In the genomic region with DNA sequence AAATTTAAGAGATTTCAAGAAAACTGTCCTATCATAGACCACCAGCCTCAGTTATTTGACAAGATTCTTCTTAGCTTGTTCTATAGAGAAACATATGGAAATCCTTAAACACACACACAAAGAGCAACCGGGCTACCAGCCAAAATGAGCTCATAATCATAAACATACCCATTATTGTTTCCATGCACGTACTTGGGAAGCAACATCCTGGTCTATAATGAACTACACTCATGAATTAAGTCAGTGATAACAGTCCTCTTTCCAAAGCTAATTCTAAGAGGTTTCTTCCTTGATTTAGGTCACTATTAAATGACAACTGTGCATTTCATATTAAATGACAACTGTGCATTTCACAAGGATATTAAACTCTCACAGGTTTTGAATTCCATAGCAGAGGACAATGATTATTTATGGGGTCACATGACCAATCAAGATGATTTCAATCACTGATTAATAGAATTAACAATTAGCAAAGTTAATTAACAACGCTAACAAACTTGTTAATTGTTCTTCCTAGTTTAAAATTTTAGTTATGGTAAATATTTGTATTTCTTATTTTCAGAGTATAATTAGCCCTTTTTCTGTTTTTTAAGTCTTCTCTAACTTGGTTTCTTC, we compare ENCODE assay signal across 9 cellular contexts.
DNase-seq lines count a peak whose midpoint lies in the region; FAIRE-seq and TF ChIP-seq lines count a peak whose summit lies in the region.
"Had no signal": no experiment of that assay in that cellular context is flagged by ENCODE, and none has a peak within 500 bp of the region (broad histone marks: within the 10 kb centered on the region; RNA-seq: fewer than 3 reads in every experiment).

No MANE protein-coding gene starts in this region.

- TF ChIP-seq CTCF in bronchial epithelial cell (IDR thresholded peaks at IDR 0.05; ENCODE audit: insufficient read depth, low read length, severe bottlenecking) = no peak

- no peaks in the 10 kb centered on the region for H3K36me3 ChIP-seq in bronchial epithelial cell (ENCODE audit: control insufficient read depth, insufficient read depth, low read length)

- no peak for TF ChIP-seq POLR2A in GM12892 (IDR thresholded peaks at IDR 0.05; ENCODE audit: low read depth, low read length)

- FAIRE-seq in GM12892 (lab: Jason Lieb, UNC) = peak; percentile 17
- no peak for FAIRE-seq in bronchial epithelial cell (lab: Jason Lieb, UNC)
- FAIRE-seq: HTR-8/SVneo had no signal

- no peaks in the 10 kb centered on the region for H3K27me3 ChIP-seq in bronchial epithelial cell (ENCODE audit: control insufficient read depth, insufficient read depth, low read length)

- DNase-seq in GM12892 (ENCODE audit: insufficient read length) (no peak), NCI-H2227 treated with DMSO at 0.1 percent for 48 hours (lab: John Stamatoyannopoulos, UW) (peak; percentile 36), bronchial epithelial cell (ENCODE audit: low read depth) (peak; percentile 81), non-pigmented ciliary epithelial cell (ENCODE audit: low read depth) (peak; percentile 42), SKM-1 (lab: John Stamatoyannopoulos, UW; ENCODE audit: unreplicated experiment) (no peak), cerebellum (ENCODE audit: low spot score) (no peak), NOMO-1 treated with dmso at 0.1 percent for 144 hours (lab: John Stamatoyannopoulos, UW; ENCODE audit: unreplicated experiment) (no peak), iPS-NIHi11 (ENCODE audit: low spot score) (no peak)

- H3K4me3 ChIP-seq in bronchial epithelial cell (ENCODE audit: low read depth, low read length) = no peak overlapping the region

Comparison
In these comparisons a context has a peak if more than half of its experiments do, and no peak if none do; other contexts are left out.
1. DNase-seq: peak in NCI-H2227 treated with DMSO at 0.1 percent for 48 hours (single experiment), bronchial epithelial cell (single experiment) and non-pigmented ciliary epithelial cell (single experiment); none in GM12892 (single experiment), SKM-1 (single experiment), cerebellum (single experiment), NOMO-1 treated with dmso at 0.1 percent for 144 hours (single experiment) and iPS-NIHi11 (single experiment).